In genomic region chr10:61166065-61166464, GRCh38 we compare ENCODE assay signal across 20 cellular contexts.
"Had no signal": no experiment of that assay in that cellular context is flagged by ENCODE, and none has a peak within 500 bp of the region (broad histone marks: within the 10 kb centered on the region; RNA-seq: fewer than 3 reads in every experiment).

No MANE protein-coding gene starts in this region.

- ATAC-seq: body of pancreas; naive thymus-derived CD4-positive, alpha-beta T cell had no signal

- H3K27ac ChIP-seq: colonic mucosa, esophagus muscularis mucosa, neutrophil, tibial nerve had no signal

- DNase-seq: activated CD4-positive, alpha-beta T cell treated with anti-CD3 and anti-CD28 coated beads, Interleukin-2, amount 50 U/mL, for 1 hour; activated CD8-positive, alpha-beta memory T cell treated with anti-CD3 and anti-CD28 coated beads for 24 hours; activated gamma-delta T cell treated with Interleukin-2 at 50 U/mL for 16 hours; amniotic stem cell; body of pancreas; caudate nucleus; colonic mucosa; glutamatergic neuron; mammary epithelial cell; naive thymus-derived CD4-positive, alpha-beta T cell; retina; stimulated activated CD4-positive, alpha-beta T cell treated with anti-CD3 and anti-CD28 coated beads, Interleukin-4, amount 100 ng/mL, for 4 hours; stimulated activated CD8-positive, alpha-beta memory T cell treated with anti-CD3 and anti-CD28 coated beads, Interleukin-4, amount 100 ng/mL, for 48 hours; stimulated activated naive CD4-positive, alpha-beta T cell treated with Interleukin-2 at 50 U/mL for 16 hours; substantia nigra had no signal

- H3K4me3 ChIP-seq: body of pancreas, colonic mucosa, esophagus muscularis mucosa, smooth muscle cell, tibial nerve, vagina had no signal

- H3K27me3 ChIP-seq: body of pancreas, colonic mucosa, esophagus muscularis mucosa, neutrophil, tibial nerve, vagina had no signal

- H3K4me2 ChIP-seq: smooth muscle cell had no signal

- H3K4me1 ChIP-seq: colonic mucosa had no signal

- H3K9me3 ChIP-seq: body of pancreas, colonic mucosa, esophagus muscularis mucosa, neutrophil, vagina had no signal

- H3K36me3 ChIP-seq: colonic mucosa, esophagus muscularis mucosa, neutrophil, tibial nerve, vagina had no signal
